Comparison of ENCODE assay signal across 14 cellular contexts in genomic region chr12:94718114-94718513, GRCh38.
DNase-seq lines count a peak whose midpoint lies in the region; ATAC-seq, FAIRE-seq and TF ChIP-seq lines count a peak whose summit lies in the region.
"Had no signal": no experiment of that assay in that cellular context is flagged by ENCODE, and none has a peak within 500 bp of the region (broad histone marks: within the 10 kb centered on the region; RNA-seq: fewer than 3 reads in every experiment).

No MANE protein-coding gene starts in this region.

- peak; percentile 70 for FAIRE-seq in GM18507 (lab: Jason Lieb, UNC)

- in situ Hi-C loops in ACHN (cut with HindIII; ENCODE audit: low pct_ligation_motif_present, low pct_unique_long_range_greater_than_20kb, low sequenced_read_pairs), result no loop called here

- ATAC-seq in HG02885 (IDR thresholded peaks at IDR 0.05; ENCODE audit: poor library complexity, unreplicated experiment), result no peak
- ATAC-seq: natural killer cell treated with Interleukin-12 subunit alpha and Interleukin-12 subunit beta and Interleukin-15 and Interleukin-18, amount 100 ng/mL, for 72 hours; right cardiac atrium had no signal

- no peak for TF ChIP-seq CTCF in fibroblast of pulmonary artery (IDR thresholded peaks at IDR 0.05; ENCODE audit: low read length, missing control alignments)

- H3K4me3 ChIP-seq in fibroblast of pulmonary artery (replicated peaks; ENCODE audit: low read depth, low read length), result no peak overlapping the region
- H3K4me3 ChIP-seq: colonic mucosa had no signal

- peak; percentile 10 for DNase-seq in ACHN
- no peak for DNase-seq in GM18507 (ENCODE audit: extremely low spot score, insufficient read length, low read depth)
- DNase-seq in NCI-H774 (lab: John Stamatoyannopoulos, UW), result peak; percentile 25
- peak; percentile 20 for DNase-seq in fibroblast of pulmonary artery (ENCODE audit: low read depth)
- no peak for DNase-seq in putamen (ENCODE audit: low spot score)
- no peak for DNase-seq in NCI-H526 treated with DMSO at 0.1 percent for 48 hours (lab: John Stamatoyannopoulos, UW)
- DNase-seq in occipital lobe (lab: John Stamatoyannopoulos, UW), result no peak
- DNase-seq: activated CD8-positive, alpha-beta memory T cell treated with anti-CD3 and anti-CD28 coated beads, Interleukin-2, amount 50 U/mL, for 48 hours; BE2C; colonic mucosa; right cardiac atrium; SK-N-SH had no signal

Comparison
In these comparisons a context has a peak if more than half of its experiments do, and no peak if none do; other contexts are left out.
1. DNase-seq: peak in ACHN (single experiment), NCI-H774 (single experiment) and fibroblast of pulmonary artery (single experiment); none in GM18507 (single experiment), putamen (single experiment), NCI-H526 treated with DMSO at 0.1 percent for 48 hours (single experiment) and occipital lobe (single experiment).